ENCODE assay signal across 2 cellular contexts in genomic region chr16:15421696-15422095, GRCh38. TPM values are rescaled to one million over a fixed set of nuclear protein-coding genes. Genes with fewer than 3 reads are reported as not detected.
"Had no signal": no experiment of that assay in that cellular context is flagged by ENCODE, and none has a peak within 500 bp of the region (broad histone marks: within the 10 kb centered on the region; RNA-seq: fewer than 3 reads in every experiment).

No MANE protein-coding gene starts in this region.

RNA-seq across cellular contexts. Expression of gene MPV17L, which starts 26.1 kb away (rescaled TPM):
- total RNA-seq: HT-29 had no signal

RNA-seq across cellular contexts. Expression of gene NPIPA5, which starts 43.6 kb away (rescaled TPM):
- total RNA-seq: HT-29 had no signal
- polyA plus RNA-seq: GM23248 had no signal
